In genomic region chr1:231421971-231422797, GRCh38 we compare ENCODE assay signal across 8 cellular contexts. TPM values are rescaled to one million over a fixed set of nuclear protein-coding genes. Genes with fewer than 3 reads are reported as not detected.
DNase-seq lines count a peak whose midpoint lies in the region; ATAC-seq and TF ChIP-seq lines count a peak whose summit lies in the region.

Gene EGLN1 (minus strand): TSS chr1:231422287. CDS start chr1:231421888, 399 bp downstream.

- peak within 1 kb of the TSS; percentile 74 for H3K9ac ChIP-seq in rectal smooth muscle tissue (ENCODE audit: low read length)

- H3K27ac ChIP-seq in right cardiac atrium (ENCODE audit: low read length): peak within 1 kb of the TSS; percentile 99
- H3K27ac ChIP-seq in rectal smooth muscle tissue (ENCODE audit: low read depth, low read length): peak within 1 kb of the TSS; percentile 97
- H3K27ac ChIP-seq in vagina: peak within 1 kb of the TSS; percentile 99

- H3K4me1 ChIP-seq in right cardiac atrium (ENCODE audit: control insufficient read depth, insufficient read depth, low read length) (no peaks in the 10 kb centered on the region), rectal smooth muscle tissue (ENCODE audit: control insufficient read depth, insufficient read depth, low read length) (peaks cover 23% of the 10 kb centered on the region), vagina (peaks cover 40% of the 10 kb centered on the region)

- DNase-seq in NCI-H146 treated with DMSO at 0.1 percent for 48 hours (lab: John Stamatoyannopoulos, UW; ENCODE audit: unreplicated experiment): peak; percentile 76
- DNase-seq in anterior cingulate cortex (lab: John Stamatoyannopoulos, UW): peak in 57 of 58 donors; percentile 32 to 90 (median 75)
- peak; percentile 87 to 95 (median 94) for DNase-seq in right cardiac atrium
- peak in 1 of 2 donors; percentile 91 for DNase-seq in vagina (ENCODE audit: extremely low spot score in 2 of 2)

- H3K36me3 ChIP-seq in rectal smooth muscle tissue (ENCODE audit: control insufficient read depth, insufficient read depth, low read length) (no peaks in the 10 kb centered on the region), vagina (no peaks in the 10 kb centered on the region)

- intact Hi-C loops in T-helper 2 cell treated with Interferon-gamma antibody and Interleukin-4, amounts not matched to agents 100 ng/mL and 5 ng/mL, for 36 hours (cut with micrococcal nuclease): loop anchor here (1.0 to 5.0 kb wide), 10 partner anchors 9 to 1355 kb away; partner anchors contain the start of genes COG2, GALNT2, GNPAT and SPRTN
- intact Hi-C loops in right cardiac atrium (cut with DNase I) (loop anchor here in 2 of 4 donors (5.0 kb wide), 2 partner anchors 60 to 105 kb away; partner anchors contain the start of gene TSNAX (in 2 of the 2)), vagina (cut with DNase I) (loop anchor here (10.0 kb wide), 1 partner anchor 67 kb away; no protein-coding TSS in a partner anchor)

- no peak for TF ChIP-seq CTCF in vagina (IDR thresholded peaks at IDR 0.05)

- under 1% methylated on average over 104 of the region's 104 CpGs for WGBS in right cardiac atrium

- peak within 1 kb of the TSS; percentile 93 for H3K4me3 ChIP-seq in right cardiac atrium (ENCODE audit: low read length)
- peak within 1 kb of the TSS; percentile 94 for H3K4me3 ChIP-seq in rectal smooth muscle tissue (ENCODE audit: low read length)
- peak within 1 kb of the TSS; percentile 79 to 86 for H3K4me3 ChIP-seq in vagina

- TF ChIP-seq POLR2A in vagina (IDR thresholded peaks at IDR 0.05): peak in 1 of 2 donors; percentile 84

- no peaks in the 10 kb centered on the region for H3K9me3 ChIP-seq in right cardiac atrium (ENCODE audit: control insufficient read depth, low read length)
- H3K9me3 ChIP-seq in vagina: no peaks in the 10 kb centered on the region

- H3K27me3 ChIP-seq in right cardiac atrium (ENCODE audit: control insufficient read depth, insufficient read depth): no peaks in the 10 kb centered on the region
- no peaks in the 10 kb centered on the region for H3K27me3 ChIP-seq in rectal smooth muscle tissue (ENCODE audit: control insufficient read depth, insufficient read depth, low read length)
- no peaks in the 10 kb centered on the region for H3K27me3 ChIP-seq in vagina

- ATAC-seq in GM18499 (IDR thresholded peaks at IDR 0.05; ENCODE audit: insufficient read depth, unreplicated experiment): peak; percentile 52
- peak; percentile 75 for ATAC-seq in HG02884 (IDR thresholded peaks at IDR 0.05; ENCODE audit: unreplicated experiment)
- ATAC-seq in right cardiac atrium: peak; percentile 93 to 95

RNA-seq across cellular contexts. Expression of gene EGLN1, which starts in this region (rescaled TPM):
- 17.3 and 19.6 TPM in 2 replicates for total RNA-seq in T-helper 2 cell treated with Interferon-gamma antibody and Interleukin-4, amounts not matched to agents 100 ng/mL and 5 ng/mL, for 36 hours
- total RNA-seq in right cardiac atrium (10 to 100 TPM; 54.1 to 79.9 (median 71.0) TPM), vagina (26.3 TPM)
- polyA plus RNA-seq in right cardiac atrium: 27.9 TPM
